In genomic region chr9:120490888-120491595, GRCh38 we compare ENCODE assay signal across 8 cellular contexts.
DNase-seq lines count a peak whose midpoint lies in the region; ATAC-seq and TF ChIP-seq lines count a peak whose summit lies in the region.

No MANE protein-coding gene starts in this region.

- peak; percentile 31 for DNase-seq in Ammon's horn (ENCODE audit: low spot score)
- DNase-seq in choroid plexus epithelial cell (ENCODE audit: low read depth), result peak; percentile 74
- no peak for DNase-seq in UCSD-AML1 (lab: John Stamatoyannopoulos, UW; ENCODE audit: unreplicated experiment)
- DNase-seq in T1000 (lab: John Stamatoyannopoulos, UW), result no peak
- no peak for DNase-seq in H4 (ENCODE audit: low spot score)
- no peak for DNase-seq in MG63

- peak; percentile 22 for TF ChIP-seq CTCF in choroid plexus epithelial cell (conservative IDR thresholded peaks at IDR 0.05; ENCODE audit: low read depth, low read length)

- H3K36me3 ChIP-seq in MG63, result peaks cover 36% of the 10 kb centered on the region

- H3K4me3 ChIP-seq in choroid plexus epithelial cell (ENCODE audit: low read depth, low read length) (no peak overlapping the region), MG63 (no peak overlapping the region)

- no peaks in the 10 kb centered on the region for H3K27me3 ChIP-seq in MG63

- peak; percentile 94 for ATAC-seq in GM19455 (IDR thresholded peaks at IDR 0.05; ENCODE audit: unreplicated experiment)
- peak; percentile 96 for ATAC-seq in HG03342 (IDR thresholded peaks at IDR 0.05; ENCODE audit: unreplicated experiment)

- H3K9me3 ChIP-seq in MG63, result no peaks in the 10 kb centered on the region

Comparison
In these comparisons a context has a peak if more than half of its experiments do, and no peak if none do; other contexts are left out.
1. DNase-seq: peak in Ammon's horn (single experiment) and choroid plexus epithelial cell (single experiment); none in UCSD-AML1 (single experiment), T1000 (single experiment), H4 (single experiment) and MG63 (single experiment).